23 cellular contexts compared by ENCODE assay signal in genomic region chr6:121944361-121944760, GRCh38.
A peak's percentile ranks its signal among the peaks of the same experiment; 100 is the strongest.
DNase-seq lines count a peak whose midpoint lies in the region; ATAC-seq and TF ChIP-seq lines count a peak whose summit lies in the region.
"Had no signal": no experiment of that assay in that cellular context is flagged by ENCODE, and none has a peak within 500 bp of the region (broad histone marks: within the 10 kb centered on the region; RNA-seq: fewer than 3 reads in every experiment).

No MANE protein-coding gene starts in this region.

- DNase-seq in A172 (ENCODE audit: low spot score) (peak; percentile 9), GM04503 (ENCODE audit: low read depth) (peak; percentile 55), RPMI7951 (ENCODE audit: low read depth) (peak; percentile 67), fibroblast of peridontal ligament (ENCODE audit: extremely low read depth) (peak; percentile 66), NK-92 (lab: John Stamatoyannopoulos, UW; ENCODE audit: unreplicated experiment) (no peak), OCI-LY7 (ENCODE audit: low spot score) (no peak)
- DNase-seq: 8988T; Calu3; CD4-positive, CD25-positive, alpha-beta regulatory T cell; DMS79; GDM1; HCEC 1CT; KG1; MM.1S; NCI-H2029; NCI-H2171 treated with DMSO at 0.1 percent for 48 hours; NCI-H510A; NCI-H82; SIG-M5; SW 1271 had no signal

- CTCF ChIA-PET in OCI-LY7 (lab: Charles Lee; ENCODE audit: unreplicated experiment): no interaction called here

- no peaks in the 10 kb centered on the region for H4K20me1 ChIP-seq in OCI-LY7 (ENCODE audit: insufficient read depth, low read length)

- no peak overlapping the region for H3K27ac ChIP-seq in OCI-LY7 (ENCODE audit: low read depth, low read length, poor library complexity, severe bottlenecking)
- H3K27ac ChIP-seq: HL-60 had no signal

- H3K4me1 ChIP-seq in OCI-LY7 (ENCODE audit: insufficient read depth, low read length, poor library complexity, severe bottlenecking): no peaks in the 10 kb centered on the region

- no peaks in the 10 kb centered on the region for H3K9me2 ChIP-seq in OCI-LY7 (ENCODE audit: insufficient read depth, low read length)

- TF ChIP-seq CTCF in OCI-LY7 (conservative IDR thresholded peaks at IDR 0.05; ENCODE audit: low read length): no peak

- no peaks in the 10 kb centered on the region for H3K36me3 ChIP-seq in OCI-LY7 (ENCODE audit: insufficient read depth, low read length)

- H3K4me2 ChIP-seq in OCI-LY7 (ENCODE audit: low read length): no peak overlapping the region

- H3K4me3 ChIP-seq in OCI-LY7 (ENCODE audit: low read depth, low read length, poor library complexity, severe bottlenecking): no peak overlapping the region

- ATAC-seq in HG03095 (IDR thresholded peaks at IDR 0.05; ENCODE audit: unreplicated experiment) (no peak), GM19324 (IDR thresholded peaks at IDR 0.05; ENCODE audit: low FRiP score, unreplicated experiment) (no peak)

- no TSS peak for BruUV-seq in OCI-LY7 (replicated peaks; lab: Mats Ljungman, UMichigan)

- H2AFZ ChIP-seq in OCI-LY7 (ENCODE audit: low read length): no peak overlapping the region

- H3K9me3 ChIP-seq in OCI-LY7 (ENCODE audit: low read length): no peaks in the 10 kb centered on the region

- no peaks in the 10 kb centered on the region for H3K79me2 ChIP-seq in OCI-LY7 (ENCODE audit: insufficient read depth, low read depth, low read length)

- POLR2A ChIA-PET in OCI-LY7 (lab: Charles Lee): interaction anchor here (0.5 kb wide), 1 partner anchor 1139 kb away, joined by 3 read pairs; no protein-coding TSS in a partner anchor

- intact Hi-C loops in OCI-LY7 (cut with micrococcal nuclease; ENCODE audit: unreplicated experiment): no loop called here

Comparison
In these comparisons a context has a peak if more than half of its experiments do, and no peak if none do; other contexts are left out.
1. DNase-seq: peak in A172 (single experiment), GM04503 (single experiment), RPMI7951 (single experiment) and fibroblast of peridontal ligament (single experiment); none in NK-92 (single experiment) and OCI-LY7 (single experiment).